22 cellular contexts compared by ENCODE assay signal in genomic region chr7:19620470-19620869, GRCh38.
DNase-seq lines count a peak whose midpoint lies in the region; ATAC-seq, FAIRE-seq and TF ChIP-seq lines count a peak whose summit lies in the region.
"Had no signal": no experiment of that assay in that cellular context is flagged by ENCODE, and none has a peak within 500 bp of the region (broad histone marks: within the 10 kb centered on the region; RNA-seq: fewer than 3 reads in every experiment).

No MANE protein-coding gene starts in this region.

- no peak overlapping the region for H3K4me3 ChIP-seq in adipocyte (ENCODE audit: low read length)
- H3K4me3 ChIP-seq in fibroblast of mammary gland (ENCODE audit: control insufficient read depth, low read depth, low read length) = no peak overlapping the region
- no peak overlapping the region for H3K4me3 ChIP-seq in skeletal muscle cell (ENCODE audit: low read depth, low read length)
- no peak overlapping the region for H3K4me3 ChIP-seq in gastroesophageal sphincter

- no peak overlapping the region for H3K27ac ChIP-seq in gastroesophageal sphincter

- TF ChIP-seq POLR2A in gastroesophageal sphincter (IDR thresholded peaks at IDR 0.05) = no peak
- TF ChIP-seq POLR2A in GM12892 (IDR thresholded peaks at IDR 0.05; ENCODE audit: low read depth, low read length) = no peak

- no peak for ATAC-seq in gastroesophageal sphincter
- ATAC-seq: HCT116 had no signal

- peaks cover 37% of the 10 kb centered on the region for H3K4me1 ChIP-seq in adipocyte (ENCODE audit: control insufficient read depth, insufficient read depth, low read length)
- H3K4me1 ChIP-seq in gastroesophageal sphincter = no peaks in the 10 kb centered on the region

- TF ChIP-seq CTCF in fibroblast of mammary gland (conservative IDR thresholded peaks at IDR 0.05; ENCODE audit: control insufficient read depth, insufficient read depth, low read depth, low read length) (no peak), gastroesophageal sphincter (IDR thresholded peaks at IDR 0.05) (no peak)

- H3K36me3 ChIP-seq in adipocyte (ENCODE audit: control insufficient read depth, insufficient read depth, low read length, severe bottlenecking) = no peaks in the 10 kb centered on the region
- no peaks in the 10 kb centered on the region for H3K36me3 ChIP-seq in gastroesophageal sphincter

- TF ChIP-seq EP300 in gastroesophageal sphincter (IDR thresholded peaks at IDR 0.05) = no peak

- no peak overlapping the region for H3K9ac ChIP-seq in adipocyte (ENCODE audit: low read length)

- H3K27me3 ChIP-seq in adipocyte (replicated peaks; ENCODE audit: control insufficient read depth, insufficient read depth, low read length) = no peaks in the 10 kb centered on the region
- H3K27me3 ChIP-seq in gastroesophageal sphincter = no peaks in the 10 kb centered on the region

- H3K9me3 ChIP-seq in adipocyte (ENCODE audit: control insufficient read depth, low read length) (peaks cover 10% of the 10 kb centered on the region), gastroesophageal sphincter (peaks cover 0 to 11% (median 0%) of the 10 kb centered on the region in 3 donors)

- DNase-seq in LHCN-M2 (ENCODE audit: low read depth) (peak; percentile 88), adipocyte (ENCODE audit: low read depth) (peak; percentile 54), fibroblast of mammary gland (ENCODE audit: low read depth) (peak; percentile 59), skeletal muscle cell (ENCODE audit: low read depth) (peak; percentile 25), GM12892 (ENCODE audit: insufficient read length) (no peak), NCI-H2196 (lab: John Stamatoyannopoulos, UW; ENCODE audit: unreplicated experiment) (no peak)
- DNase-seq: C1 segment of cervical spinal cord; CD4-positive, alpha-beta memory T cell; COR-L47; DMS53; GOT3; IMR-90; KG1; NCI-H1092 treated with DMSO at 0.1 percent for 48 hours; NCI-H1436 treated with DMSO at 0.1 percent for 48 hours; NCI-H187 treated with DMSO at 0.1 percent for 48 hours; NCI-H446; NCI-H524 treated with DMSO at 0.1 percent for 48 hours; RPMI8226; SHP77 treated with DMSO at 0.1 percent for 48 hours had no signal

- no peak for FAIRE-seq in GM12892 (lab: Jason Lieb, UNC)

- WGBS in gastroesophageal sphincter (ENCODE audit: low coverage in 1 of 2), 2 donors = 30 to 39% methylated on average over 2 of the region's 2 CpGs

Comparison
In these comparisons a context has a peak if more than half of its experiments do, and no peak if none do; other contexts are left out.
1. DNase-seq: peak in LHCN-M2 (single experiment), adipocyte (single experiment), fibroblast of mammary gland (single experiment) and skeletal muscle cell (single experiment); none in GM12892 (single experiment) and NCI-H2196 (single experiment).